ENCODE assay signal across 1 cellular context in genomic region chr4:144411119-144411518, GRCh38.
TF ChIP-seq lines count a peak whose summit lies in the region.

No MANE protein-coding gene starts in this region.

TF ChIP-seq in GM23338, 12 proteins besides CTCF, POLR2A, EP300 and RAD21 (continued from another document):
- TF ChIP-seq ZNF462 (CRISPR knock-in tag; IDR thresholded peaks at IDR 0.05) (no peak), REST (IDR thresholded peaks at IDR 0.05; ENCODE audit: unreplicated experiment) (no peak), ZNF114 (CRISPR knock-in tag; IDR thresholded peaks at IDR 0.05) (no peak), ZNF331 (CRISPR knock-in tag; IDR thresholded peaks at IDR 0.05; ENCODE audit: low read depth) (no peak), STAT1 (IDR thresholded peaks at IDR 0.05; ENCODE audit: unreplicated experiment) (no peak), CREB1 (CRISPR knock-in tag; IDR thresholded peaks at IDR 0.05; ENCODE audit: low read depth) (no peak), POLR2AphosphoS5 (IDR thresholded peaks at IDR 0.05; ENCODE audit: low read depth) (no peak)
TF ChIP-seq in GM23338: peak in this region for 0.
